In the genomic region with DNA sequence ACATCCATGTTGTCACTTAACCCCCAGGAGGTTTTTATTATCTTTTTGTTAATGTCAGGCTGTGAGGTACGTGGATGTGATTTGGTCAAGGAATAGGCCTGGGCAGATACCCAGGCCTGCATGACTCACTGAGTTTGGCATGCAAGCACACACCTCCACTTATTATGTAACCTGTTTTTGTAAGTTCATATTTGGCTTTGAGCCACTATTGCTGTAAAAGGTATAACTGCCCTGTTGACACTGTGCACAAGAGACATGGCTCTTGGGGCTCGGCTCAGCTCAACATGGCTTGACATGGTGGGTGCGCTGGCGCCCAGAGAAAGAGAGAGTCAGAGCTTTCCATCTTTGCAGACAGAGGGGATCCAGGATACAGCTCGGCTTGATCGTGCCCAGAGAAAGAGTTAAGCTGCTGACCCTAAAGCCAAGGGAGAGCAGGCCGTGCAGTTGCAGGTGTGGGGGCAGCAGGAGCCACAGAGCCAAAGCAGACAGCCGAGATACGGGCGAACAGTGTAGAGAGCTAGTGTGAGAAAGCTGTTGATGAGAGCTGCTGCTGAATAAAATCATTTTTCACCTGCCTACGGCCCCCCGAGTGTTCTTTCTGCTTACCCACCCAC, we compare ENCODE assay signal across 20 cellular contexts.
DNase-seq lines count a peak whose midpoint lies in the region; ATAC-seq and TF ChIP-seq lines count a peak whose summit lies in the region.
"Had no signal": no experiment of that assay in that cellular context is flagged by ENCODE, and none has a peak within 500 bp of the region (broad histone marks: within the 10 kb centered on the region; RNA-seq: fewer than 3 reads in every experiment).

No MANE protein-coding gene starts in this region.

- ATAC-seq in left lung (peak; percentile 85), sciatic nerve (no peak)
- ATAC-seq in stimulated activated naive CD8-positive, alpha-beta T cell treated with anti-CD3 and anti-CD28 coated beads, Interleukin-15, amount 100 ng/mL, for 72 hours: no peak
- ATAC-seq: gastroesophageal sphincter, GM12878 had no signal

- no peaks in the 10 kb centered on the region for H3K9me3 Mint-ChIP-seq in type B pancreatic cell
- H3K9me3 Mint-ChIP-seq in stimulated activated naive CD8-positive, alpha-beta T cell treated with anti-CD3 and anti-CD28 coated beads, Interleukin-15, amount 100 ng/mL, for 72 hours: peaks cover 0 to 7% of the 10 kb centered on the region in 2 donors
- H3K9me3 Mint-ChIP-seq: activated CD4-positive, alpha-beta T cell treated with anti-CD3 and anti-CD28 coated beads, Interleukin-2, amount 10 ng/mL, durations not matched to agents 24 days and 14 days; activated naive CD8-positive, alpha-beta T cell treated with anti-CD3 and anti-CD28 coated beads for 36 hours had no signal

- no peaks in the 10 kb centered on the region for H3K36me3 ChIP-seq in breast epithelium
- no peaks in the 10 kb centered on the region for H3K36me3 ChIP-seq in left lung
- H3K36me3 ChIP-seq: gastroesophageal sphincter, neutrophil, SJCRH30, tibial artery had no signal

- H3K4me3 Mint-ChIP-seq in type B pancreatic cell: peak overlapping the region; percentile 69
- no peak overlapping the region for H3K4me3 Mint-ChIP-seq in stimulated activated naive CD8-positive, alpha-beta T cell treated with anti-CD3 and anti-CD28 coated beads, Interleukin-15, amount 100 ng/mL, for 72 hours
- H3K4me3 Mint-ChIP-seq: activated CD4-positive, alpha-beta T cell treated with anti-CD3 and anti-CD28 coated beads, Interleukin-2, amount 10 ng/mL, durations not matched to agents 24 days and 14 days; activated naive CD8-positive, alpha-beta T cell treated with anti-CD3 and anti-CD28 coated beads for 36 hours; CD4-positive, CD25-positive, alpha-beta regulatory T cell; central memory CD8-positive, alpha-beta T cell had no signal

- peak overlapping the region; percentile 91 for H3K27ac Mint-ChIP-seq in type B pancreatic cell
- no peak overlapping the region for H3K27ac Mint-ChIP-seq in stimulated activated naive CD8-positive, alpha-beta T cell treated with anti-CD3 and anti-CD28 coated beads, Interleukin-15, amount 100 ng/mL, for 72 hours
- H3K27ac Mint-ChIP-seq: activated CD4-positive, alpha-beta T cell treated with anti-CD3 and anti-CD28 coated beads, Interleukin-2, amount 10 ng/mL, durations not matched to agents 24 days and 14 days; activated naive CD8-positive, alpha-beta T cell treated with anti-CD3 and anti-CD28 coated beads for 36 hours; CD4-positive, CD25-positive, alpha-beta regulatory T cell had no signal

- no peaks in the 10 kb centered on the region for H3K36me3 Mint-ChIP-seq in type B pancreatic cell
- H3K36me3 Mint-ChIP-seq: activated naive CD8-positive, alpha-beta T cell treated with anti-CD3 and anti-CD28 coated beads for 36 hours; CD4-positive, CD25-positive, alpha-beta regulatory T cell had no signal

- H3K27ac ChIP-seq in breast epithelium (peak overlapping the region; percentile 30 to 51), left lung (no peak overlapping the region)
- H3K27ac ChIP-seq: neutrophil, SJCRH30, tibial artery had no signal

- H3K4me1 ChIP-seq in breast epithelium: no peaks in the 10 kb centered on the region
- H3K4me1 ChIP-seq in left lung: no peaks in the 10 kb centered on the region
- H3K4me1 ChIP-seq: SJCRH30 had no signal

- H3K9me3 ChIP-seq in breast epithelium (no peaks in the 10 kb centered on the region), left lung (no peaks in the 10 kb centered on the region)
- H3K9me3 ChIP-seq: gastroesophageal sphincter, neutrophil, SJCRH30, tibial artery had no signal

- TF ChIP-seq CTCF in breast epithelium (IDR thresholded peaks at IDR 0.05): no peak
- TF ChIP-seq CTCF in left lung (IDR thresholded peaks at IDR 0.05): no peak
- TF ChIP-seq CTCF in type B pancreatic cell (conservative IDR thresholded peaks at IDR 0.05): no peak

- H3K27me3 ChIP-seq in breast epithelium: no peaks in the 10 kb centered on the region
- H3K27me3 ChIP-seq in left lung: no peaks in the 10 kb centered on the region
- H3K27me3 ChIP-seq: neutrophil, tibial artery had no signal

- intact Hi-C loops in breast epithelium (cut with DNase I; ENCODE audit: low total_unique reads) (no loop called here), left lung (cut with DNase I) (no loop called here), sciatic nerve (cut with DNase I) (no loop called here)

- H3K4me1 Mint-ChIP-seq in type B pancreatic cell (ENCODE audit: unreplicated experiment): no peaks in the 10 kb centered on the region
- H3K4me1 Mint-ChIP-seq in stimulated activated naive CD8-positive, alpha-beta T cell treated with anti-CD3 and anti-CD28 coated beads, Interleukin-15, amount 100 ng/mL, for 72 hours: no peaks in the 10 kb centered on the region
- H3K4me1 Mint-ChIP-seq: activated CD4-positive, alpha-beta T cell treated with anti-CD3 and anti-CD28 coated beads, Interleukin-2, amount 10 ng/mL, durations not matched to agents 24 days and 14 days; activated naive CD8-positive, alpha-beta T cell treated with anti-CD3 and anti-CD28 coated beads for 36 hours; CD4-positive, CD25-positive, alpha-beta regulatory T cell; central memory CD8-positive, alpha-beta T cell had no signal

- no peak for TF ChIP-seq POLR2A in breast epithelium (IDR thresholded peaks at IDR 0.05)

- no peaks in the 10 kb centered on the region for H3K27me3 Mint-ChIP-seq in type B pancreatic cell
- no peaks in the 10 kb centered on the region for H3K27me3 Mint-ChIP-seq in stimulated activated naive CD8-positive, alpha-beta T cell treated with anti-CD3 and anti-CD28 coated beads, Interleukin-15, amount 100 ng/mL, for 72 hours
- H3K27me3 Mint-ChIP-seq: activated CD4-positive, alpha-beta T cell treated with anti-CD3 and anti-CD28 coated beads, Interleukin-2, amount 10 ng/mL, durations not matched to agents 24 days and 14 days; CD4-positive, CD25-positive, alpha-beta regulatory T cell; central memory CD8-positive, alpha-beta T cell had no signal

- DNase-seq in DMS53 (lab: John Stamatoyannopoulos, UW) (peak; percentile 44), DMS53 treated with DMSO at 0.1 percent for 48 hours (lab: John Stamatoyannopoulos, UW; ENCODE audit: unreplicated experiment) (no peak), breast epithelium (ENCODE audit: low spot score in 2 of 2) (peak in 1 of 2 donors; percentile 70), left lung (peak in 1 of 2 donors; percentile 50), type B pancreatic cell (ENCODE audit: extremely low spot score, unreplicated experiment) (no peak), sciatic nerve (ENCODE audit: low spot score) (no peak)
- no peak for DNase-seq in stimulated activated naive CD8-positive, alpha-beta T cell treated with anti-CD3 and anti-CD28 coated beads, Interleukin-15, amount 100 ng/mL, for 72 hours
- DNase-seq in effector CD4-positive, alpha-beta T cell: no peak
- DNase-seq: activated CD4-positive, alpha-beta T cell treated with anti-CD3 and anti-CD28 coated beads, Interleukin-2, amount 10 ng/mL, durations not matched to agents 24 days and 14 days; activated naive CD8-positive, alpha-beta T cell treated with anti-CD3 and anti-CD28 coated beads for 36 hours; CD4-positive, CD25-positive, alpha-beta regulatory T cell; GOT3; NCI-H2081; SJCRH30; stimulated activated CD4-positive, alpha-beta T cell treated with anti-CD3 and anti-CD28 coated beads, Interleukin-4, amount 100 ng/mL, for 24 hours; tibial artery had no signal

- peak overlapping the region in 2 of 3 donors; percentile 33 to 37 for H3K4me3 ChIP-seq in breast epithelium
- H3K4me3 ChIP-seq in left lung: no peak overlapping the region
- H3K4me3 ChIP-seq: gastroesophageal sphincter, GM12878, SJCRH30, tibial artery had no signal

Comparison
In these comparisons a context has a peak if more than half of its experiments do, and no peak if none do; other contexts are left out.
1. H3K27ac ChIP-seq: peak in breast epithelium (2 of 2); none in left lung (0 of 2).
2. H3K4me3 ChIP-seq: peak in breast epithelium (2 of 3); none in left lung (0 of 2).